9 cellular contexts compared by ENCODE assay signal in genomic region chr18:32530947-32531651, GRCh38.
A peak's percentile ranks its signal among the peaks of the same experiment; 100 is the strongest.
DNase-seq lines count a peak whose midpoint lies in the region; ATAC-seq and TF ChIP-seq lines count a peak whose summit lies in the region.
"Had no signal": no experiment of that assay in that cellular context is flagged by ENCODE, and none has a peak within 500 bp of the region (broad histone marks: within the 10 kb centered on the region; RNA-seq: fewer than 3 reads in every experiment).

No MANE protein-coding gene starts in this region.

- no peak for TF ChIP-seq CTCF in fibroblast of lung (conservative IDR thresholded peaks at IDR 0.05 in 1 of 2, IDR thresholded peaks at IDR 0.05 in 1 of 2; ENCODE audit: low read depth in 1 of 2, low read length in 2 of 2)

- no peaks in the 10 kb centered on the region for H3K9me3 ChIP-seq in fibroblast of lung (ENCODE audit: control insufficient read depth, insufficient read depth, low read depth, low read length)
- H3K9me3 ChIP-seq: BLaER1 treated with 17β-estradiol and CSF1 and Interleukin-3, amounts not matched to agents 10 nM and 100 nM had no signal

- no peak overlapping the region for H2AFZ ChIP-seq in fibroblast of lung (ENCODE audit: low read length)

- H3K9ac ChIP-seq in fibroblast of lung (ENCODE audit: insufficient read depth, low read length) = no peak overlapping the region
- H3K9ac ChIP-seq: BLaER1 treated with 17β-estradiol and CSF1 and Interleukin-3, amounts not matched to agents 10 nM and 100 nM had no signal

- ATAC-seq in HG02763 (IDR thresholded peaks at IDR 0.05; ENCODE audit: unreplicated experiment) = peak; percentile 50
- ATAC-seq in HG02798 (IDR thresholded peaks at IDR 0.05; ENCODE audit: poor library complexity, unreplicated experiment) = no peak

- H3K27me3 ChIP-seq in fibroblast of lung (ENCODE audit: control insufficient read depth, insufficient read depth, low read length) = no peaks in the 10 kb centered on the region
- H3K27me3 ChIP-seq: BLaER1 treated with 17β-estradiol and CSF1 and Interleukin-3, amounts not matched to agents 10 nM and 100 nM had no signal

- H4K20me1 ChIP-seq in fibroblast of lung (ENCODE audit: control insufficient read depth, extremely low read depth, insufficient read depth, low read length) = no peaks in the 10 kb centered on the region
- H4K20me1 ChIP-seq: BLaER1 treated with 17β-estradiol and CSF1 and Interleukin-3, amounts not matched to agents 10 nM and 100 nM had no signal

- H3K27ac ChIP-seq in fibroblast of lung (ENCODE audit: insufficient read depth, low read length) = no peak overlapping the region
- H3K27ac ChIP-seq: BLaER1 treated with 17β-estradiol and CSF1 and Interleukin-3, amounts not matched to agents 10 nM and 100 nM had no signal

- no peak overlapping the region for H3K4me2 ChIP-seq in fibroblast of lung (ENCODE audit: extremely low read depth, insufficient read depth, low read length)

- no peaks in the 10 kb centered on the region for H3K4me1 ChIP-seq in fibroblast of lung (ENCODE audit: control insufficient read depth, extremely low read depth, insufficient read depth, low read length)

- no peaks in the 10 kb centered on the region for H3K36me3 ChIP-seq in fibroblast of lung (ENCODE audit: control insufficient read depth, insufficient read depth, low read length)
- H3K36me3 ChIP-seq: BLaER1 treated with 17β-estradiol and CSF1 and Interleukin-3, amounts not matched to agents 10 nM and 100 nM had no signal

- DNase-seq in SIG-M5 treated with dmso at 0.1 percent for 504 hours (lab: John Stamatoyannopoulos, UW; ENCODE audit: unreplicated experiment) (peak; percentile 39), SIG-M5 (lab: John Stamatoyannopoulos, UW) (no peak), NCI-H1436 treated with DMSO at 0.1 percent for 48 hours (lab: John Stamatoyannopoulos, UW) (peak; percentile 92), fibroblast of lung (ENCODE audit: low read depth in 2 of 2) (peak; percentile 43 to 81), inferior parietal cortex (ENCODE audit: extremely low spot score) (no peak), activated gamma-delta T cell treated with Interleukin-2 at 50 U/mL for 16 hours (no peak)

- H3K4me3 ChIP-seq in fibroblast of lung (replicated peaks in 1 of 4; ENCODE audit: control extremely low read depth in 1 of 4, insufficient read depth in 1 of 4, low read depth in 3 of 4, low read length in 4 of 4) = no peak overlapping the region
- H3K4me3 ChIP-seq: BLaER1 treated with 17β-estradiol and CSF1 and Interleukin-3, amounts not matched to agents 10 nM and 100 nM had no signal

- H3K79me2 ChIP-seq in fibroblast of lung (ENCODE audit: control insufficient read depth, insufficient read depth, low read length) = no peaks in the 10 kb centered on the region

Comparison
In these comparisons a context has a peak if more than half of its experiments do, and no peak if none do; other contexts are left out.
1. DNase-seq: peak in SIG-M5 treated with dmso at 0.1 percent for 504 hours (single experiment), NCI-H1436 treated with DMSO at 0.1 percent for 48 hours (single experiment) and fibroblast of lung (2 of 2); none in SIG-M5 (single experiment), inferior parietal cortex (single experiment) and activated gamma-delta T cell treated with Interleukin-2 at 50 U/mL for 16 hours (single experiment).